ENCODE assay signal across 26 cellular contexts in the genomic region with DNA sequence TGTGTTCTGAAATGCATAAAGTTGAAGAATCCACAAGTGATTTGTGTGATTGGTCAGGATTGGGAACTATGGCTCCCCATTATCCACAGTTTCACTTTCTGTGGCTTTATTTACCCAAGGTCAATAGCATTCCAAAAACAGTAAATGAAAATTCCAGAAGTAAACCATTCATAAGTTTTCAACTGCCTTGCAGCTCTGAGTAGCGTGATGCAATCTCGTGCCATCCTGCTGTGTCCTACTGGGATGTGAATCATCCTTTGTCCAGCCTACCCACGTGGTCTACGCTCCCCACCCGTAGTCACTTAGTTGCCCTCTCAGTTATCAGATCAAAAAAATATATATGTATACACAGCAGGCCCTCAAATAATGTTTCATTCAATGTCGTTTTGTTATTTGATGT.
A peak's percentile ranks its signal among the peaks of the same experiment; 100 is the strongest.
DNase-seq lines count a peak whose midpoint lies in the region; ATAC-seq and TF ChIP-seq lines count a peak whose summit lies in the region.
"Had no signal": no experiment of that assay in that cellular context is flagged by ENCODE, and none has a peak within 500 bp of the region (broad histone marks: within the 10 kb centered on the region; RNA-seq: fewer than 3 reads in every experiment).

No MANE protein-coding gene starts in this region.

- H3F3A ChIP-seq in PC-9 (ENCODE audit: insufficient read depth, low read depth), result no peaks in the 10 kb centered on the region

- H3K4me1 ChIP-seq in PC-9 (replicated peaks; ENCODE audit: insufficient read depth), result no peaks in the 10 kb centered on the region
- H3K4me1 ChIP-seq: Caco-2, pancreas had no signal

- BruUV-seq in Calu3 (replicated peaks; lab: Mats Ljungman, UMichigan), result no TSS peak
- BruUV-seq in PC-9 (replicated peaks; lab: Mats Ljungman, UMichigan), result no TSS peak

- no peaks in the 10 kb centered on the region for H3K27me3 ChIP-seq in PC-9 (ENCODE audit: insufficient read depth, low read depth)
- H3K27me3 ChIP-seq: pancreas had no signal

- H3K27me3 Mint-ChIP-seq in Calu3 (ENCODE audit: unreplicated experiment), result no peaks in the 10 kb centered on the region
- no peaks in the 10 kb centered on the region for H3K27me3 Mint-ChIP-seq in activated T-cell treated with anti-CD3 and anti-CD28 coated beads, Interleukin-2, amount 50 U/mL, for 72 hours (ENCODE audit: low read depth)
- H3K27me3 Mint-ChIP-seq: activated CD4-positive, alpha-beta T cell treated with anti-CD3 and anti-CD28 coated beads for 36 hours; activated naive CD8-positive, alpha-beta T cell treated with anti-CD3 and anti-CD28 coated beads, Interleukin-2, amount 10 ng/mL, durations not matched to agents 7 days and 5 days; central memory CD8-positive, alpha-beta T cell; type B pancreatic cell had no signal

- peaks cover 2% of the 10 kb centered on the region for H3K9me3 Mint-ChIP-seq in Calu3 (ENCODE audit: low read depth, unreplicated experiment)
- peaks cover 3 to 4% of the 10 kb centered on the region in 2 donors for H3K9me3 Mint-ChIP-seq in activated T-cell treated with anti-CD3 and anti-CD28 coated beads, Interleukin-2, amount 50 U/mL, for 72 hours
- H3K9me3 Mint-ChIP-seq: type B pancreatic cell had no signal

- peaks cover 10% of the 10 kb centered on the region for H3K4me1 Mint-ChIP-seq in Calu3 (ENCODE audit: low read depth, unreplicated experiment)
- no peaks in the 10 kb centered on the region for H3K4me1 Mint-ChIP-seq in activated T-cell treated with anti-CD3 and anti-CD28 coated beads, Interleukin-2, amount 50 U/mL, for 72 hours (ENCODE audit: low read depth)
- H3K4me1 Mint-ChIP-seq: activated CD4-positive, alpha-beta T cell treated with anti-CD3 and anti-CD28 coated beads for 36 hours; activated naive CD8-positive, alpha-beta T cell treated with anti-CD3 and anti-CD28 coated beads, Interleukin-2, amount 10 ng/mL, durations not matched to agents 7 days and 5 days; central memory CD8-positive, alpha-beta T cell; nephron progenitor cell had no signal

- H3K36me3 ChIP-seq in PC-9 (ENCODE audit: low read depth), result no peaks in the 10 kb centered on the region
- H3K36me3 ChIP-seq: pancreas had no signal

- POLR2A ChIA-PET in PC-9 (lab: Charles Lee; ENCODE audit: unreplicated experiment), result no interaction called here

- H3K27ac Mint-ChIP-seq in Calu3 (ENCODE audit: unreplicated experiment), result peak overlapping the region; percentile 43
- H3K27ac Mint-ChIP-seq in activated T-cell treated with anti-CD3 and anti-CD28 coated beads, Interleukin-2, amount 50 U/mL, for 72 hours, result no peak overlapping the region
- H3K27ac Mint-ChIP-seq: activated CD4-positive, alpha-beta T cell treated with anti-CD3 and anti-CD28 coated beads for 36 hours; activated naive CD8-positive, alpha-beta T cell treated with anti-CD3 and anti-CD28 coated beads, Interleukin-2, amount 10 ng/mL, durations not matched to agents 7 days and 5 days; HFFc6; nephron progenitor cell; type B pancreatic cell had no signal

- DNase-seq in Calu3 (peak; percentile 22), LoVo (ENCODE audit: low spot score) (peak; percentile 40), SW480 (ENCODE audit: low spot score) (peak; percentile 81), fibroblast of villous mesenchyme (ENCODE audit: low read depth) (peak; percentile 59), PC-9 (no peak), iPS-NIHi11 (ENCODE audit: low spot score) (no peak)
- DNase-seq in activated T-cell treated with anti-CD3 and anti-CD28 coated beads, Interleukin-2, amount 50 U/mL, for 72 hours, result no peak
- DNase-seq: activated CD4-positive, alpha-beta T cell treated with anti-CD3 and anti-CD28 coated beads for 36 hours; activated gamma-delta T cell; activated naive CD8-positive, alpha-beta T cell treated with anti-CD3 and anti-CD28 coated beads, Interleukin-2, amount 10 ng/mL, durations not matched to agents 7 days and 5 days; activated T-cell treated with anti-CD3 and anti-CD28 coated beads for 4 hours; C1 segment of cervical spinal cord; Caco-2; HFFc6; NCI-H1092 treated with DMSO at 0.1 percent for 48 hours; NCI-H187 treated with DMSO at 0.1 percent for 48 hours; nephron progenitor cell; pancreas; stimulated activated CD4-positive, alpha-beta T cell treated with anti-CD3 and anti-CD28 coated beads, Interleukin-4, amount 100 ng/mL, for 1 hour; T-helper 2 cell had no signal

- intact Hi-C loops in Calu3 (cut with micrococcal nuclease; ENCODE audit: unreplicated experiment) (no loop called here), PC-9 (cut with micrococcal nuclease; ENCODE audit: unreplicated experiment) (no loop called here)

- H3K4me3 Mint-ChIP-seq in Calu3 (ENCODE audit: low read depth, unreplicated experiment), result no peak overlapping the region
- H3K4me3 Mint-ChIP-seq in activated T-cell treated with anti-CD3 and anti-CD28 coated beads, Interleukin-2, amount 50 U/mL, for 72 hours, result no peak overlapping the region
- H3K4me3 Mint-ChIP-seq: activated CD4-positive, alpha-beta T cell treated with anti-CD3 and anti-CD28 coated beads for 36 hours; activated naive CD8-positive, alpha-beta T cell treated with anti-CD3 and anti-CD28 coated beads, Interleukin-2, amount 10 ng/mL, durations not matched to agents 7 days and 5 days; central memory CD8-positive, alpha-beta T cell; HFFc6; nephron progenitor cell; type B pancreatic cell had no signal

- no peak overlapping the region for H3K27ac ChIP-seq in PC-9
- H3K27ac ChIP-seq: HL-60, pancreas, RWPE1 had no signal

- H3K9me3 ChIP-seq in PC-9 (ENCODE audit: insufficient read depth, low read depth), result no peaks in the 10 kb centered on the region; the same call in 1 of the 2 replicates
- H3K9me3 ChIP-seq: pancreas had no signal

- TF ChIP-seq CTCF in Calu3 (IDR thresholded peaks at IDR 0.05; ENCODE audit: unreplicated experiment), result no peak
- no peak for TF ChIP-seq CTCF in fibroblast of villous mesenchyme (IDR thresholded peaks at IDR 0.05; ENCODE audit: insufficient read depth, low read depth, low read length)
- TF ChIP-seq CTCF in PC-9 (conservative IDR thresholded peaks at IDR 0.05), result no peak

- H3K4me3 ChIP-seq in fibroblast of villous mesenchyme (ENCODE audit: low read depth, low read length), result no peak overlapping the region
- H3K4me3 ChIP-seq in PC-9, result no peak overlapping the region
- H3K4me3 ChIP-seq: pancreas had no signal

- H3K79me2 ChIP-seq in PC-9 (ENCODE audit: low read depth), result no peaks in the 10 kb centered on the region

- H3K36me3 Mint-ChIP-seq in Calu3 (ENCODE audit: insufficient read depth, unreplicated experiment), result no peaks in the 10 kb centered on the region
- H3K36me3 Mint-ChIP-seq in activated T-cell treated with anti-CD3 and anti-CD28 coated beads, Interleukin-2, amount 50 U/mL, for 72 hours (ENCODE audit: insufficient read depth in 2 of 2), result peaks cover 0 to 2% of the 10 kb centered on the region in 2 donors
- H3K36me3 Mint-ChIP-seq: activated naive CD8-positive, alpha-beta T cell treated with anti-CD3 and anti-CD28 coated beads, Interleukin-2, amount 10 ng/mL, durations not matched to agents 7 days and 5 days; type B pancreatic cell had no signal

- CTCF ChIA-PET in Calu3 (lab: Charles Lee), result interaction anchor here (0.6 to 1.0 kb wide), 2 partner anchors 90 to 1167 kb away, joined by 3 to 4 read pairs; no protein-coding TSS in a partner anchor
- CTCF ChIA-PET in PC-9 (lab: Charles Lee), result no interaction called here

- H4K20me1 ChIP-seq in PC-9 (ENCODE audit: insufficient read depth), result no peaks in the 10 kb centered on the region

- no peak overlapping the region for H3K4me2 ChIP-seq in PC-9

- no peak for ATAC-seq in HG02623 (IDR thresholded peaks at IDR 0.05; ENCODE audit: unreplicated experiment)
- no peak for ATAC-seq in activated T-cell treated with anti-CD3 and anti-CD28 coated beads, Interleukin-2, amount 50 U/mL, for 72 hours (replicated peaks in 1 of 2)
- ATAC-seq: activated CD4-positive, alpha-beta T cell treated with anti-CD3 and anti-CD28 coated beads for 36 hours; pancreas; SK-N-SH treated with all-trans-retinoic acid at 6 μM for 48 hours had no signal

- no peaks in the 10 kb centered on the region for H3K9me2 ChIP-seq in PC-9 (ENCODE audit: insufficient read depth)

- H2AFZ ChIP-seq in PC-9, result no peak overlapping the region

Comparison
In these comparisons a context has a peak if more than half of its experiments do, and no peak if none do; other contexts are left out.
1. DNase-seq: peak in Calu3 (single experiment), LoVo (single experiment), SW480 (single experiment) and fibroblast of villous mesenchyme (single experiment); none in PC-9 (0 of 2), activated T-cell treated with anti-CD3 and anti-CD28 coated beads, Interleukin-2, amount 50 U/mL, for 72 hours (0 of 2) and iPS-NIHi11 (single experiment).